Comparison of ENCODE assay signal across 2 cellular contexts in the genomic region with DNA sequence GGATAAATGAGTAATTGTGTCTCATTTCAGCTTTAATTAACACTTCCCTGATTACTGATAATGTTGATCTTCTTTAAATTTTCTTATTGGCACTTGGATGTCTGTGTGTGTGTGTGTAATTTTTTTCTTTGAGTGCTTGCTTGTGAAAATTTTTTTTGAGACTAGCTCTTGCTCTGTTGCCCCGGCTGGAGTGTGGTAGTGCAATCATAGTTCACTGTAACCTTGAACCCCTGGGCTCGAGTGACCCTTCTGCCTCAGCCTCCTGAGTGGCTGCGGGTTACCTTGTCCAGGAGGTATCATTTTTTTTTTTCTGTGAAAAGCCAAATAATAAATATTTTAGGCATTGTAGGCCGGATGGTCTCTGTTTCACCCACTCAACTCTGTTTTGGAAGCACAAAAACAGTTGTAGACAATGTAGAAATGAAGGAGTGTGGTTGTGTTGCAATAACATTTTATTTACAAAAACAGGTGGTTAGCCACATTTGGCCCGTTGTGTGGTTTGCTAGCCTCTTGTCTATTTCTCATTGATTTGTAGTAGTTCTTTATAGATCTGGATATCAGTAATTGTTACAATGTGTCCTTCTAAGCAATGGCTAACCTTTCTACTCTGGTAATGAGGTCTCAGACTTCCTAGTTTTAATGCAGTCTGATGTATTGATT.
TF ChIP-seq lines count a peak whose summit lies in the region.

No MANE protein-coding gene starts in this region.

TF ChIP-seq in WTC11, 78 proteins besides CTCF, POLR2A, EP300 and RAD21 (continued from another document):
- TF ChIP-seq GABPB1 (CRISPR knock-in tag; IDR thresholded peaks at IDR 0.05) (peak; percentile 27; the same call in 1 of the 2 replicates), ZNF416 (CRISPR knock-in tag; IDR thresholded peaks at IDR 0.05) (no peak)
TF ChIP-seq in WTC11: peak in this region for 1.

TF ChIP-seq in liver, 16 proteins besides CTCF, POLR2A, EP300 and RAD21 (continued from another document):
- TF ChIP-seq, protein P1, sequence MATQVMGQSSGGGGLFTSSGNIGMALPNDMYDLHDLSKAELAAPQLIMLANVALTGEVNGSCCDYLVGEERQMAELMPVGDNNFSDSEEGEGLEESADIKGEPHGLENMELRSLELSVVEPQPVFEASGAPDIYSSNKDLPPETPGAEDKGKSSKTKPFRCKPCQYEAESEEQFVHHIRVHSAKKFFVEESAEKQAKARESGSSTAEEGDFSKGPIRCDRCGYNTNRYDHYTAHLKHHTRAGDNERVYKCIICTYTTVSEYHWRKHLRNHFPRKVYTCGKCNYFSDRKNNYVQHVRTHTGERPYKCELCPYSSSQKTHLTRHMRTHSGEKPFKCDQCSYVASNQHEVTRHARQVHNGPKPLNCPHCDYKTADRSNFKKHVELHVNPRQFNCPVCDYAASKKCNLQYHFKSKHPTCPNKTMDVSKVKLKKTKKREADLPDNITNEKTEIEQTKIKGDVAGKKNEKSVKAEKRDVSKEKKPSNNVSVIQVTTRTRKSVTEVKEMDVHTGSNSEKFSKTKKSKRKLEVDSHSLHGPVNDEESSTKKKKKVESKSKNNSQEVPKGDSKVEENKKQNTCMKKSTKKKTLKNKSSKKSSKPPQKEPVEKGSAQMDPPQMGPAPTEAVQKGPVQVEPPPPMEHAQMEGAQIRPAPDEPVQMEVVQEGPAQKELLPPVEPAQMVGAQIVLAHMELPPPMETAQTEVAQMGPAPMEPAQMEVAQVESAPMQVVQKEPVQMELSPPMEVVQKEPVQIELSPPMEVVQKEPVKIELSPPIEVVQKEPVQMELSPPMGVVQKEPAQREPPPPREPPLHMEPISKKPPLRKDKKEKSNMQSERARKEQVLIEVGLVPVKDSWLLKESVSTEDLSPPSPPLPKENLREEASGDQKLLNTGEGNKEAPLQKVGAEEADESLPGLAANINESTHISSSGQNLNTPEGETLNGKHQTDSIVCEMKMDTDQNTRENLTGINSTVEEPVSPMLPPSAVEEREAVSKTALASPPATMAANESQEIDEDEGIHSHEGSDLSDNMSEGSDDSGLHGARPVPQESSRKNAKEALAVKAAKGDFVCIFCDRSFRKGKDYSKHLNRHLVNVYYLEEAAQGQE (IDR thresholded peaks at IDR 0.05), result no peak
- TF ChIP-seq HNF4G (IDR thresholded peaks at IDR 0.05) (no peak), FOXA2 (IDR thresholded peaks at IDR 0.05) (peak; percentile 19), HNF4A (conservative IDR thresholded peaks at IDR 0.05) (peak; percentile 62 to 73), GABPA (IDR thresholded peaks at IDR 0.05 in 1 of 2, conservative IDR thresholded peaks at IDR 0.05 in 1 of 2) (no peak), EGR1 (IDR thresholded peaks at IDR 0.05; ENCODE audit: low read depth in 2 of 2) (no peak), RXRA (IDR thresholded peaks at IDR 0.05) (peak; percentile 79 to 93), TAF1 (conservative IDR thresholded peaks at IDR 0.05) (no peak), FOXA1 (IDR thresholded peaks at IDR 0.05) (no peak)
- TF ChIP-seq, protein P2, sequence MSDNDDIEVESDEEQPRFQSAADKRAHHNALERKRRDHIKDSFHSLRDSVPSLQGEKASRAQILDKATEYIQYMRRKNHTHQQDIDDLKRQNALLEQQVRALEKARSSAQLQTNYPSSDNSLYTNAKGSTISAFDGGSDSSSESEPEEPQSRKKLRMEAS (IDR thresholded peaks at IDR 0.05), result peak; percentile 43
- TF ChIP-seq, protein P3, sequence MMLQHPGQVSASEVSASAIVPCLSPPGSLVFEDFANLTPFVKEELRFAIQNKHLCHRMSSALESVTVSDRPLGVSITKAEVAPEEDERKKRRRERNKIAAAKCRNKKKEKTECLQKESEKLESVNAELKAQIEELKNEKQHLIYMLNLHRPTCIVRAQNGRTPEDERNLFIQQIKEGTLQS (IDR thresholded peaks at IDR 0.05), result peak; percentile 10
